13 cellular contexts compared by ENCODE assay signal in genomic region chr5:151255621-151256286, GRCh38. TPM values are rescaled to one million over a fixed set of nuclear protein-coding genes. Genes with fewer than 3 reads are reported as not detected.
DNase-seq lines count a peak whose midpoint lies in the region; ATAC-seq lines count a peak whose summit lies in the region.
"Had no signal": no experiment of that assay in that cellular context is flagged by ENCODE, and none has a peak within 500 bp of the region (broad histone marks: within the 10 kb centered on the region; RNA-seq: fewer than 3 reads in every experiment).

No MANE protein-coding gene starts in this region.

- ATAC-seq in GM18867 (IDR thresholded peaks at IDR 0.05; ENCODE audit: unreplicated experiment): peak; percentile 44
- ATAC-seq in GM21825 (IDR thresholded peaks at IDR 0.05; ENCODE audit: unreplicated experiment): peak; percentile 31

- DNase-seq in HUDEP-2 (lab: John Stamatoyannopoulos, UW; ENCODE audit: unreplicated experiment in 76 of 76): peak in 61 of 76 experiments; percentile 6 to 77 (median 32)
- peak; percentile 7 for DNase-seq in midbrain (lab: John Stamatoyannopoulos, UW)
- DNase-seq in mucosa of gallbladder (ENCODE audit: low spot score): no peak
- no peak for DNase-seq in NCI-H1092 (lab: John Stamatoyannopoulos, UW)
- DNase-seq in activated CD4-positive, alpha-beta T cell treated with anti-CD3 and anti-CD28 coated beads for 4 hours: no peak
- no peak for DNase-seq in HuH-7 (ENCODE audit: low spot score)
- DNase-seq: activated CD4-positive, alpha-beta T cell treated with anti-CD3 and anti-CD28 coated beads, Interleukin-2, amount 10 ng/mL, durations not matched to agents 7 days and 5 days; caudate nucleus; NCI-H2107; small intestine had no signal

RNA-seq across cellular contexts. Expression of gene GM2A, which starts 2.8 kb away (rescaled TPM):
- total RNA-seq in mucosa of gallbladder: 38.1 TPM

RNA-seq across cellular contexts. Expression of gene CCDC69, which starts 31.9 kb away (rescaled TPM):
- total RNA-seq in mucosa of gallbladder: 36.0 TPM

RNA-seq across cellular contexts. Expression of gene SLC36A3, which starts 47.8 kb away (rescaled TPM):
- total RNA-seq in mucosa of gallbladder: not detected
- total RNA-seq: activated CD4-positive, alpha-beta T cell treated with anti-CD3 and anti-CD28 coated beads, Interleukin-2, amount 10 ng/mL, durations not matched to agents 7 days and 5 days; vagina had no signal

Comparison
In these comparisons a context has a peak if more than half of its experiments do, and no peak if none do; other contexts are left out.
1. DNase-seq: peak in HUDEP-2 (61 of 76) and midbrain (single experiment); none in mucosa of gallbladder (single experiment), NCI-H1092 (single experiment), activated CD4-positive, alpha-beta T cell treated with anti-CD3 and anti-CD28 coated beads for 4 hours (0 of 2) and HuH-7 (single experiment).